ENCODE assay signal across 8 cellular contexts in genomic region chr16:85570213-85570734, GRCh38. TPM values are rescaled to one million over a fixed set of nuclear protein-coding genes. Genes with fewer than 3 reads are reported as not detected.
DNase-seq lines count a peak whose midpoint lies in the region; ATAC-seq and TF ChIP-seq lines count a peak whose summit lies in the region.

No MANE protein-coding gene starts in this region.

- DNase-seq in OCI-LY7 (ENCODE audit: low spot score) (peak; percentile 47), left lung (peak; percentile 56 to 70), putamen (ENCODE audit: low spot score) (no peak), NCI-H187 treated with DMSO at 0.1 percent for 48 hours (lab: John Stamatoyannopoulos, UW) (no peak)
- DNase-seq in activated effector memory CD4-positive, alpha-beta T cell treated with Interleukin-2 at 50 U/mL for 16 hours = no peak

- H3K79me2 ChIP-seq in OCI-LY7 (ENCODE audit: insufficient read depth, low read depth, low read length) = no peaks in the 10 kb centered on the region

- H4K20me1 ChIP-seq in OCI-LY7 (ENCODE audit: insufficient read depth, low read length) = no peaks in the 10 kb centered on the region

- intact Hi-C loops in OCI-LY7 (cut with micrococcal nuclease; ENCODE audit: unreplicated experiment) = loop anchor here (5.0 kb wide), 1 partner anchor 42 kb away; the partner anchor contains the start of gene GSE1
- intact Hi-C loops in left lung (cut with DNase I) = no loop called here

- no peak for TF ChIP-seq POLR2A in GM18505 (IDR thresholded peaks at IDR 0.05; ENCODE audit: borderline replicate concordance, extremely low read depth, insufficient read depth, insufficient read length)

- no peak overlapping the region for H3K4me3 ChIP-seq in HEK293 (ENCODE audit: low read depth, low read length)
- H3K4me3 ChIP-seq in OCI-LY7 (ENCODE audit: low read depth, low read length, poor library complexity, severe bottlenecking) = peak overlapping the region; percentile 37
- no peak overlapping the region for H3K4me3 ChIP-seq in left lung

- H3K4me2 ChIP-seq in OCI-LY7 (ENCODE audit: low read length) = peak overlapping the region; percentile 75

- ATAC-seq in GM18505 (IDR thresholded peaks at IDR 0.05; ENCODE audit: unreplicated experiment) (peak; percentile 6), left lung (peak; percentile 47), GM21526 (IDR thresholded peaks at IDR 0.05; ENCODE audit: low FRiP score, unreplicated experiment) (no peak)

- H3K9me2 ChIP-seq in OCI-LY7 (ENCODE audit: insufficient read depth, low read length) = no peaks in the 10 kb centered on the region

- POLR2A ChIA-PET in HEK293 (lab: Yijun Ruan, JAX) (no interaction called here), OCI-LY7 (lab: Charles Lee) (interaction anchor here (1.1 kb wide), 1 partner anchor 13 kb away, joined by 4 read pairs; no protein-coding TSS in a partner anchor)

- H3K27me3 ChIP-seq in left lung = no peaks in the 10 kb centered on the region

- H3K9me3 ChIP-seq in HEK293 (ENCODE audit: control insufficient read depth, insufficient read depth, low read depth, low read length) = no peaks in the 10 kb centered on the region
- H3K9me3 ChIP-seq in OCI-LY7 (ENCODE audit: low read length) = no peaks in the 10 kb centered on the region
- H3K9me3 ChIP-seq in left lung = no peaks in the 10 kb centered on the region

- peaks cover 0 to 6% of the 10 kb centered on the region in 2 experiments; a peak in 1 of 3 replicates for H3K36me3 ChIP-seq in HEK293 (ENCODE audit: control insufficient read depth in 2 of 2, insufficient read depth in 1 of 2, low read length in 2 of 2)
- H3K36me3 ChIP-seq in OCI-LY7 (ENCODE audit: insufficient read depth, low read length) = no peaks in the 10 kb centered on the region
- no peaks in the 10 kb centered on the region for H3K36me3 ChIP-seq in left lung

- H3K4me1 ChIP-seq in HEK293 (ENCODE audit: control insufficient read depth, insufficient read depth, low read length) = peaks cover 12% of the 10 kb centered on the region
- peaks cover 33% of the 10 kb centered on the region for H3K4me1 ChIP-seq in OCI-LY7 (ENCODE audit: insufficient read depth, low read length, poor library complexity, severe bottlenecking)
- peaks cover 55 to 93% of the 10 kb centered on the region in 2 donors for H3K4me1 ChIP-seq in left lung

- H3K27ac ChIP-seq in HEK293 (ENCODE audit: extremely low read depth, low read depth, low read length) = peak overlapping the region; percentile 42; the same call in 1 of the 2 replicates
- peak overlapping the region; percentile 14 for H3K27ac ChIP-seq in OCI-LY7 (ENCODE audit: low read depth, low read length, poor library complexity, severe bottlenecking)
- peak overlapping the region; percentile 57 to 59 for H3K27ac ChIP-seq in left lung

- H2AFZ ChIP-seq in OCI-LY7 (ENCODE audit: low read length) = no peak overlapping the region; the same call in 1 of the 2 replicates

- no peak for TF ChIP-seq CTCF in HEK293 (tag by site-specific recombination; IDR thresholded peaks at IDR 0.05)
- no peak for TF ChIP-seq CTCF in OCI-LY7 (conservative IDR thresholded peaks at IDR 0.05; ENCODE audit: low read length)
- TF ChIP-seq CTCF in left lung (IDR thresholded peaks at IDR 0.05) = no peak

- CTCF ChIA-PET in HEK293 (lab: Yijun Ruan, JAX) (no interaction called here), OCI-LY7 (lab: Charles Lee; ENCODE audit: unreplicated experiment) (no interaction called here)

- BruUV-seq in OCI-LY7 (replicated peaks; lab: Mats Ljungman, UMichigan) = no TSS peak

TF ChIP-seq in HEK293, 187 proteins besides CTCF, POLR2A, EP300 and RAD21:
- TF ChIP-seq ZNF132 (tag by site-specific recombination; IDR thresholded peaks at IDR 0.05; ENCODE audit: borderline replicate concordance) = no peak
- TF ChIP-seq OVOL3 (tag by site-specific recombination; IDR thresholded peaks at IDR 0.05) = no peak
- TF ChIP-seq ZNF670 (tag by site-specific recombination; IDR thresholded peaks at IDR 0.05; ENCODE audit: low read depth) = no peak
- no peak for TF ChIP-seq ZNF785 (tag by site-specific recombination; IDR thresholded peaks at IDR 0.05)
- TF ChIP-seq ZIC2 (tag by site-specific recombination; IDR thresholded peaks at IDR 0.05) = no peak
- TF ChIP-seq ZBTB8A (tag by site-specific recombination; IDR thresholded peaks at IDR 0.05) = 0 out of 2 replicates have a peak, but pooled peaks have one; percentile 18
- TF ChIP-seq ZNF548 (tag by site-specific recombination; IDR thresholded peaks at IDR 0.05) = no peak
- TF ChIP-seq GLIS1 (tag by site-specific recombination; IDR thresholded peaks at IDR 0.05) = peak; percentile 12; the same call in 1 of the 2 replicates
- no peak for TF ChIP-seq ZNF248 (tag by site-specific recombination; IDR thresholded peaks at IDR 0.05)
- no peak for TF ChIP-seq ZNF404 (tag by site-specific recombination; IDR thresholded peaks at IDR 0.05)
- no peak for TF ChIP-seq ZBTB1 (tag by site-specific recombination; IDR thresholded peaks at IDR 0.05)
- TF ChIP-seq ZNF791 (tag by site-specific recombination; IDR thresholded peaks at IDR 0.05) = no peak
- no peak for TF ChIP-seq ZNF654 (tag by site-specific recombination; IDR thresholded peaks at IDR 0.05; ENCODE audit: low read depth)

RNA-seq across cellular contexts. Expression of gene GSE1, which starts 42.8 kb away (rescaled TPM):
- total RNA-seq in OCI-LY7 (2014; rRNA removed; shearing (Covaris generic)) = 30.9 and 32.4 TPM in 2 replicates
- 56.2 and 66.6 TPM in 2 replicates for total RNA-seq in OCI-LY7 (2022)
- total RNA-seq in left lung = 10 to 100 TPM; 84.8 to 93.0 TPM

Comparison
In these comparisons a context has a peak if more than half of its experiments do, and no peak if none do; other contexts are left out.
1. DNase-seq: peak in OCI-LY7 (single experiment) and left lung (2 of 2); none in putamen (single experiment), activated effector memory CD4-positive, alpha-beta T cell treated with Interleukin-2 at 50 U/mL for 16 hours (single experiment) and NCI-H187 treated with DMSO at 0.1 percent for 48 hours (single experiment).
2. Peak in every context shown above with its lines, with median percentiles within 50 percentile points of each other: H3K27ac ChIP-seq.